In the genomic region with DNA sequence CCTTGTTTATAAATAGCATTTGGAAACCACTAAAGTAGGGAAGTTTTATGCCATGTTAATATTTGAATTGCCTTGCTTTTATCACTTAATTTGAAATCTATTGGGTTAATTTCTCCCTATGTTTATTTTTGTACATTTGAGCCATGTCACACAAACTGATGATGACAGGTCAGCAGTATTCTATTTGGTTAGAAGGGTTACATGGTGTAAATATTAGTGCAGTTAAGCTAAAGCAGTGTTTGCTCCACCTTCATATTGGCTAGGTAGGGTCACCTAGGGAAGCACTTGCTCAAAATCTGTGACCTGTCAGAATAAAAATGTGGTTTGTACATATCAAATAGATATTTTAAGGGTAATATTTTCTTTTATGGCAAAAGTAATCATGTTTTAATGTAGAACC, we compare ENCODE assay signal across 1 cellular context.
TF ChIP-seq lines count a peak whose summit lies in the region.

No MANE protein-coding gene starts in this region.

TF ChIP-seq in GM23338, 12 proteins besides CTCF, POLR2A, EP300 and RAD21:
- TF ChIP-seq JUNB (IDR thresholded peaks at IDR 0.05; ENCODE audit: unreplicated experiment) (no peak), ZNF331 (CRISPR knock-in tag; IDR thresholded peaks at IDR 0.05; ENCODE audit: low read depth) (no peak), EZH2phosphoT487 (IDR thresholded peaks at IDR 0.05; ENCODE audit: unreplicated experiment) (no peak), NANOG (IDR thresholded peaks at IDR 0.05; ENCODE audit: borderline replicate concordance) (no peak), CREB1 (CRISPR knock-in tag; IDR thresholded peaks at IDR 0.05; ENCODE audit: low read depth) (no peak)
- TF ChIP-seq, protein P1, sequence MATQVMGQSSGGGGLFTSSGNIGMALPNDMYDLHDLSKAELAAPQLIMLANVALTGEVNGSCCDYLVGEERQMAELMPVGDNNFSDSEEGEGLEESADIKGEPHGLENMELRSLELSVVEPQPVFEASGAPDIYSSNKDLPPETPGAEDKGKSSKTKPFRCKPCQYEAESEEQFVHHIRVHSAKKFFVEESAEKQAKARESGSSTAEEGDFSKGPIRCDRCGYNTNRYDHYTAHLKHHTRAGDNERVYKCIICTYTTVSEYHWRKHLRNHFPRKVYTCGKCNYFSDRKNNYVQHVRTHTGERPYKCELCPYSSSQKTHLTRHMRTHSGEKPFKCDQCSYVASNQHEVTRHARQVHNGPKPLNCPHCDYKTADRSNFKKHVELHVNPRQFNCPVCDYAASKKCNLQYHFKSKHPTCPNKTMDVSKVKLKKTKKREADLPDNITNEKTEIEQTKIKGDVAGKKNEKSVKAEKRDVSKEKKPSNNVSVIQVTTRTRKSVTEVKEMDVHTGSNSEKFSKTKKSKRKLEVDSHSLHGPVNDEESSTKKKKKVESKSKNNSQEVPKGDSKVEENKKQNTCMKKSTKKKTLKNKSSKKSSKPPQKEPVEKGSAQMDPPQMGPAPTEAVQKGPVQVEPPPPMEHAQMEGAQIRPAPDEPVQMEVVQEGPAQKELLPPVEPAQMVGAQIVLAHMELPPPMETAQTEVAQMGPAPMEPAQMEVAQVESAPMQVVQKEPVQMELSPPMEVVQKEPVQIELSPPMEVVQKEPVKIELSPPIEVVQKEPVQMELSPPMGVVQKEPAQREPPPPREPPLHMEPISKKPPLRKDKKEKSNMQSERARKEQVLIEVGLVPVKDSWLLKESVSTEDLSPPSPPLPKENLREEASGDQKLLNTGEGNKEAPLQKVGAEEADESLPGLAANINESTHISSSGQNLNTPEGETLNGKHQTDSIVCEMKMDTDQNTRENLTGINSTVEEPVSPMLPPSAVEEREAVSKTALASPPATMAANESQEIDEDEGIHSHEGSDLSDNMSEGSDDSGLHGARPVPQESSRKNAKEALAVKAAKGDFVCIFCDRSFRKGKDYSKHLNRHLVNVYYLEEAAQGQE (IDR thresholded peaks at IDR 0.05; ENCODE audit: unreplicated experiment): no peak
TF ChIP-seq in GM23338: peak in this region for 0.
